ENCODE assay signal across 23 cellular contexts in the genomic region with DNA sequence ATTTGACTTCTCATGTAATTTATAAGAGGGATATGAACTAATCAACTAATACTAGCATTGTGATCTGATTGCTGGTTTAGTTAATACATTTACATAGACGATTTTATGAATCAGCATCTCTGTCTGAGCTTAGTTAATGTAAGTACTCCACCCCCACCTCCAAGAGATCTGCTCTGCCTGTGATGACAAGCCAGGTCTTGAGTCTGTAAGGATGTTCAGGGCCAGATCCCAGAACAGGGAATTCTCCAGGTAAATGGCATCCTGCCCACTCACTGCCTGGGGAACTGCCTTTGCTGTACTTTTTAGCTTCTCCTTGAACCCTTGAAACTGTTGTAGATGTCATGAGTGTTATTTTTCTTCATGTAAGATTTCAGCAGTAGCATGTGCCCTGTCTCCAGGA.
A peak's percentile ranks its signal among the peaks of the same experiment; 100 is the strongest.
DNase-seq lines count a peak whose midpoint lies in the region; FAIRE-seq and TF ChIP-seq lines count a peak whose summit lies in the region.
"Had no signal": no experiment of that assay in that cellular context is flagged by ENCODE, and none has a peak within 500 bp of the region (broad histone marks: within the 10 kb centered on the region; RNA-seq: fewer than 3 reads in every experiment).

No MANE protein-coding gene starts in this region.

- peaks cover 24% of the 10 kb centered on the region for H3K9me3 Mint-ChIP-seq in endodermal cell
- H3K9me3 Mint-ChIP-seq in CD4-positive, alpha-beta memory T cell = peaks cover 0 to 18% (median 10%) of the 10 kb centered on the region in 8 donors

- DNase-seq in GM12892 (ENCODE audit: insufficient read length) = no peak
- DNase-seq in endodermal cell = no peak
- DNase-seq in urothelium cell line (ENCODE audit: low spot score) = no peak
- no peak for DNase-seq in CD4-positive, alpha-beta memory T cell
- DNase-seq in hepatic stellate cell (ENCODE audit: low spot score) = no peak
- DNase-seq: AML-193; CD4-positive, alpha-beta T cell; CD8-positive, alpha-beta memory T cell; COR-L47; DMS 273 treated with DMSO at 0.1 percent for 48 hours; DMS153; DMS53; DMS79; DND-41; EL; GDM1 had no signal

- no peak overlapping the region for H3K27ac Mint-ChIP-seq in endodermal cell
- H3K27ac Mint-ChIP-seq in CD4-positive, alpha-beta memory T cell = no peak overlapping the region
- H3K27ac Mint-ChIP-seq: B cell; CD4-positive, alpha-beta T cell; CD8-positive, alpha-beta memory T cell had no signal

- no peak overlapping the region for H3K4me3 Mint-ChIP-seq in endodermal cell
- no peak overlapping the region for H3K4me3 Mint-ChIP-seq in CD4-positive, alpha-beta memory T cell
- H3K4me3 Mint-ChIP-seq: B cell; CD4-positive, alpha-beta T cell; CD8-positive, alpha-beta memory T cell had no signal

- CTCF ChIA-PET in CD4-positive, alpha-beta memory T cell (lab: Charles Lee; ENCODE audit: partially characterized antibody) = no interaction called here

- peak overlapping the region; percentile 34 for H3K4me3 ChIP-seq in endodermal cell (ENCODE audit: low read length)
- no peak overlapping the region for H3K4me3 ChIP-seq in CD4-positive, alpha-beta memory T cell (ENCODE audit: low read length in 2 of 2)
- H3K4me3 ChIP-seq: A549; BLaER1 treated with 17β-estradiol and CSF1 and Interleukin-3, amounts not matched to agents 10 nM and 100 nM; GM12878 had no signal

- H3K4me1 Mint-ChIP-seq in endodermal cell = no peaks in the 10 kb centered on the region
- H3K4me1 Mint-ChIP-seq in CD4-positive, alpha-beta memory T cell = no peaks in the 10 kb centered on the region
- H3K4me1 Mint-ChIP-seq: B cell; CD8-positive, alpha-beta memory T cell had no signal

- WGBS in endodermal cell (ENCODE audit: insufficient coverage in 1 of 2, insufficient read length in 1 of 2), 2 experiments = 93% methylated on average over 1 of the region's 1 CpG; no CpG with 5 or more reads in 1 of the 2 experiments

- no peak overlapping the region for H3K27ac ChIP-seq in endodermal cell (ENCODE audit: low read depth, low read length)
- H3K27ac ChIP-seq in CD4-positive, alpha-beta memory T cell (ENCODE audit: low read depth, low read length) = no peak overlapping the region
- H3K27ac ChIP-seq: 22Rv1; A549; BLaER1 treated with 17β-estradiol and CSF1 and Interleukin-3, amounts not matched to agents 10 nM and 100 nM; C4-2B had no signal

- peaks cover 6% of the 10 kb centered on the region for H3K36me3 Mint-ChIP-seq in endodermal cell (ENCODE audit: low read depth)
- no peaks in the 10 kb centered on the region for H3K36me3 Mint-ChIP-seq in CD4-positive, alpha-beta memory T cell
- H3K36me3 Mint-ChIP-seq: CD8-positive, alpha-beta memory T cell had no signal

- TF ChIP-seq CTCF in endodermal cell (conservative IDR thresholded peaks at IDR 0.05) = no peak

- no peaks in the 10 kb centered on the region for H3K4me1 ChIP-seq in endodermal cell (ENCODE audit: control insufficient read depth, insufficient read depth, low read length)
- H3K4me1 ChIP-seq in CD4-positive, alpha-beta memory T cell (ENCODE audit: insufficient read depth, low read length) = no peaks in the 10 kb centered on the region
- H3K4me1 ChIP-seq: A549; BLaER1 treated with 17β-estradiol and CSF1 and Interleukin-3, amounts not matched to agents 10 nM and 100 nM had no signal

- FAIRE-seq in GM12892 (lab: Jason Lieb, UNC) = peak; percentile 9
- peak; percentile 77 for FAIRE-seq in urothelium cell line (lab: Jason Lieb, UNC)
- FAIRE-seq: A549, GM12878, GM19239 had no signal

- H3K36me3 ChIP-seq in endodermal cell (ENCODE audit: control insufficient read depth, insufficient read depth, low read length) = no peaks in the 10 kb centered on the region
- H3K36me3 ChIP-seq in CD4-positive, alpha-beta memory T cell (ENCODE audit: insufficient read depth, low read length) = no peaks in the 10 kb centered on the region
- H3K36me3 ChIP-seq: BLaER1 treated with 17β-estradiol and CSF1 and Interleukin-3, amounts not matched to agents 10 nM and 100 nM had no signal

- no peaks in the 10 kb centered on the region for H3K27me3 ChIP-seq in endodermal cell (ENCODE audit: control insufficient read depth, insufficient read depth, low read length, poor library complexity, severe bottlenecking)
- H3K27me3 ChIP-seq in CD4-positive, alpha-beta memory T cell (ENCODE audit: insufficient read depth, low read length) = no peaks in the 10 kb centered on the region
- H3K27me3 ChIP-seq: BLaER1 treated with 17β-estradiol and CSF1 and Interleukin-3, amounts not matched to agents 10 nM and 100 nM had no signal

- POLR2A ChIA-PET in CD4-positive, alpha-beta memory T cell (lab: Charles Lee; ENCODE audit: partially characterized antibody) = no interaction called here

- H3K9ac ChIP-seq in endodermal cell (ENCODE audit: extremely low read depth, low read length, poor library complexity, severe bottlenecking) = no peak overlapping the region
- H3K9ac ChIP-seq: BLaER1 treated with 17β-estradiol and CSF1 and Interleukin-3, amounts not matched to agents 10 nM and 100 nM had no signal

- intact Hi-C loops in CD4-positive, alpha-beta memory T cell (cut with micrococcal nuclease) = no loop called here

- H3K9me3 ChIP-seq in endodermal cell (ENCODE audit: control insufficient read depth, low read length) = peaks cover 26% of the 10 kb centered on the region
- H3K9me3 ChIP-seq in CD4-positive, alpha-beta memory T cell (ENCODE audit: control insufficient read depth in 1 of 2, low read length in 2 of 2) = no peaks in the 10 kb centered on the region
- H3K9me3 ChIP-seq: A549 had no signal

- no peaks in the 10 kb centered on the region for H3K27me3 Mint-ChIP-seq in endodermal cell (ENCODE audit: insufficient read depth)
- peaks cover 5 to 6% of the 10 kb centered on the region in 2 donors for H3K27me3 Mint-ChIP-seq in CD4-positive, alpha-beta memory T cell

- no peak for TF ChIP-seq POLR2A in GM12892 (IDR thresholded peaks at IDR 0.05; ENCODE audit: low read depth, low read length)
